10 cellular contexts compared by ENCODE assay signal in genomic region chr12:48934312-48934706, GRCh38. TPM values are rescaled to one million over a fixed set of nuclear protein-coding genes. Genes with fewer than 3 reads are reported as not detected.
DNase-seq lines count a peak whose midpoint lies in the region; ATAC-seq, FAIRE-seq and TF ChIP-seq lines count a peak whose summit lies in the region.
"Had no signal": no experiment of that assay in that cellular context is flagged by ENCODE, and none has a peak within 500 bp of the region (broad histone marks: within the 10 kb centered on the region; RNA-seq: fewer than 3 reads in every experiment).

No MANE protein-coding gene starts in this region.

- peaks cover 10% of the 10 kb centered on the region for H3K4me1 Mint-ChIP-seq in activated T-helper 2 cell treated with anti-CD3 and anti-CD28 coated beads, Interferon-gamma antibody, Interleukin-2, Interleukin-4, amounts not matched to agents 10 μg/mL and 5 μg/mL and 100 μg/mL, durations not matched to agents 14 hours and 24 hours and 36 hours (ENCODE audit: low read depth)
- peaks cover 7 to 31% (median 16%) of the 10 kb centered on the region in 7 donors for H3K4me1 Mint-ChIP-seq in naive thymus-derived CD4-positive, alpha-beta T cell

- no peak overlapping the region for H3K27ac ChIP-seq in HEK293 (ENCODE audit: extremely low read depth, low read depth, low read length)
- H3K27ac ChIP-seq in naive thymus-derived CD4-positive, alpha-beta T cell (ENCODE audit: low read depth, low read length) = no peak overlapping the region

- intact Hi-C loops in activated T-helper 2 cell treated with anti-CD3 and anti-CD28 coated beads, Interferon-gamma antibody, Interleukin-2, Interleukin-4, amounts not matched to agents 10 μg/mL and 5 μg/mL and 100 μg/mL, durations not matched to agents 14 hours and 24 hours and 36 hours (cut with micrococcal nuclease) = loop anchor here (5.0 kb wide), 1 partner anchor 63 kb away; the partner anchor contains the start of gene DDN
- intact Hi-C loops in naive thymus-derived CD4-positive, alpha-beta T cell (cut with micrococcal nuclease) = loop anchor here (1.0 to 2.0 kb wide), 2 partner anchors 9 to 60 kb away; partner anchors contain the start of gene FKBP11 (in 1 of the 2)

- CTCF ChIA-PET in HEK293 (lab: Yijun Ruan, JAX) = interaction anchor here (0.6 to 10.0 kb wide), 13 partner anchors 9 to 1265 kb away, joined by 3 to 95 read pairs (median 5); partner anchors contain the start of genes DDN, DDX23, FKBP11 and WNT1
- CTCF ChIA-PET in naive thymus-derived CD4-positive, alpha-beta T cell (lab: Charles Lee) = interaction anchor here (0.7 to 9.6 kb wide), 10 partner anchors 9 to 81 kb away, joined by 3 to 128 read pairs (median 6); partner anchors contain the start of genes DDX23 and FKBP11

- POLR2A ChIA-PET in HEK293 (lab: Yijun Ruan, JAX) = no interaction called here
- POLR2A ChIA-PET in naive thymus-derived CD4-positive, alpha-beta T cell (lab: Charles Lee) = interaction anchor here (1.3 to 3.0 kb wide), 4 partner anchors 11 to 82 kb away, joined by 4 to 18 read pairs (median 12); partner anchors contain the start of genes DDX23 and FKBP11

- peaks cover 52% of the 10 kb centered on the region for H3K36me3 Mint-ChIP-seq in activated T-helper 2 cell treated with anti-CD3 and anti-CD28 coated beads, Interferon-gamma antibody, Interleukin-2, Interleukin-4, amounts not matched to agents 10 μg/mL and 5 μg/mL and 100 μg/mL, durations not matched to agents 14 hours and 24 hours and 36 hours (ENCODE audit: low read depth)
- H3K36me3 Mint-ChIP-seq in naive thymus-derived CD4-positive, alpha-beta T cell = peaks cover 5 to 25% (median 16%) of the 10 kb centered on the region in 5 donors

- H3K4me1 ChIP-seq in HEK293 (ENCODE audit: control insufficient read depth, insufficient read depth, low read length) = no peaks in the 10 kb centered on the region
- peaks cover 6 to 38% of the 10 kb centered on the region in 2 donors for H3K4me1 ChIP-seq in naive thymus-derived CD4-positive, alpha-beta T cell (ENCODE audit: control insufficient read depth in 2 of 2, insufficient read depth in 2 of 2, low read length in 2 of 2)

- peak overlapping the region; percentile 13 for H3K27ac Mint-ChIP-seq in activated T-helper 2 cell treated with anti-CD3 and anti-CD28 coated beads, Interferon-gamma antibody, Interleukin-2, Interleukin-4, amounts not matched to agents 10 μg/mL and 5 μg/mL and 100 μg/mL, durations not matched to agents 14 hours and 24 hours and 36 hours
- peak overlapping the region in 8 of 9 donors; percentile 20 to 92 (median 56) for H3K27ac Mint-ChIP-seq in naive thymus-derived CD4-positive, alpha-beta T cell

- no peak for FAIRE-seq in urothelium cell line (lab: Jason Lieb, UNC)
- FAIRE-seq: A204.1, HTR-8/SVneo had no signal

- no peaks in the 10 kb centered on the region for H3K9me3 Mint-ChIP-seq in activated T-helper 2 cell treated with anti-CD3 and anti-CD28 coated beads, Interferon-gamma antibody, Interleukin-2, Interleukin-4, amounts not matched to agents 10 μg/mL and 5 μg/mL and 100 μg/mL, durations not matched to agents 14 hours and 24 hours and 36 hours
- no peaks in the 10 kb centered on the region for H3K9me3 Mint-ChIP-seq in naive thymus-derived CD4-positive, alpha-beta T cell

- no peak overlapping the region for H3K4me3 ChIP-seq in HEK293 (ENCODE audit: low read depth, low read length)
- no peak overlapping the region for H3K4me3 ChIP-seq in naive thymus-derived CD4-positive, alpha-beta T cell (ENCODE audit: low read length)

- ATAC-seq in naive thymus-derived CD4-positive, alpha-beta T cell = no peak
- no peak for ATAC-seq in GM21576 (IDR thresholded peaks at IDR 0.05; ENCODE audit: unreplicated experiment)

- peak in 2 of 3 experiments; percentile 15 to 33 for DNase-seq in NCI-H1417 (lab: John Stamatoyannopoulos, UW)
- DNase-seq in NCI-H1417 treated with DMSO at 0.1 percent for 48 hours (lab: John Stamatoyannopoulos, UW) = no peak
- no peak for DNase-seq in activated T-helper 2 cell treated with anti-CD3 and anti-CD28 coated beads, Interferon-gamma antibody, Interleukin-2, Interleukin-4, amounts not matched to agents 10 μg/mL and 5 μg/mL and 100 μg/mL, durations not matched to agents 14 hours and 24 hours and 36 hours (ENCODE audit: low spot score)
- DNase-seq in naive thymus-derived CD4-positive, alpha-beta T cell = no peak
- no peak for DNase-seq in T-helper 2 cell
- DNase-seq in urothelium cell line (ENCODE audit: low spot score) = no peak

- H3K36me3 ChIP-seq in HEK293 (ENCODE audit: control insufficient read depth in 2 of 2, insufficient read depth in 1 of 2, low read length in 2 of 2) = peaks cover 41 to 84% of the 10 kb centered on the region in 2 experiments
- peaks cover 0 to 38% (median 5%) of the 10 kb centered on the region in 3 experiments for H3K36me3 ChIP-seq in naive thymus-derived CD4-positive, alpha-beta T cell (ENCODE audit: control insufficient read depth in 2 of 3, insufficient read depth in 3 of 3, low read length in 3 of 3)

- TF ChIP-seq CTCF in HEK293 (tag by site-specific recombination; IDR thresholded peaks at IDR 0.05) = no peak

- H3K27me3 Mint-ChIP-seq in activated T-helper 2 cell treated with anti-CD3 and anti-CD28 coated beads, Interferon-gamma antibody, Interleukin-2, Interleukin-4, amounts not matched to agents 10 μg/mL and 5 μg/mL and 100 μg/mL, durations not matched to agents 14 hours and 24 hours and 36 hours (ENCODE audit: low read depth) = no peaks in the 10 kb centered on the region
- H3K27me3 Mint-ChIP-seq in naive thymus-derived CD4-positive, alpha-beta T cell = no peaks in the 10 kb centered on the region

- no peaks in the 10 kb centered on the region for H3K27me3 ChIP-seq in naive thymus-derived CD4-positive, alpha-beta T cell (ENCODE audit: control insufficient read depth in 2 of 2, insufficient read depth in 2 of 2, low read length in 2 of 2)

- H3K4me3 Mint-ChIP-seq in activated T-helper 2 cell treated with anti-CD3 and anti-CD28 coated beads, Interferon-gamma antibody, Interleukin-2, Interleukin-4, amounts not matched to agents 10 μg/mL and 5 μg/mL and 100 μg/mL, durations not matched to agents 14 hours and 24 hours and 36 hours (ENCODE audit: low read depth) = no peak overlapping the region
- H3K4me3 Mint-ChIP-seq in naive thymus-derived CD4-positive, alpha-beta T cell = peak overlapping the region in 4 of 10 donors; percentile 16 to 71 (median 34)

- H3K9me3 ChIP-seq in HEK293 (ENCODE audit: control insufficient read depth, insufficient read depth, low read depth, low read length) = no peaks in the 10 kb centered on the region
- no peaks in the 10 kb centered on the region for H3K9me3 ChIP-seq in naive thymus-derived CD4-positive, alpha-beta T cell (ENCODE audit: control insufficient read depth in 2 of 3, low read length in 3 of 3)

TF ChIP-seq in HEK293, 187 proteins besides CTCF, POLR2A, EP300 and RAD21:
- TF ChIP-seq ZNF654 (tag by site-specific recombination; IDR thresholded peaks at IDR 0.05; ENCODE audit: low read depth) (peak; percentile 43; the same call in 1 of the 2 replicates), ZBTB48 (tag by site-specific recombination; IDR thresholded peaks at IDR 0.05) (no peak), ZNF184 (tag by site-specific recombination; IDR thresholded peaks at IDR 0.05) (no peak)

RNA-seq across cellular contexts. Expression of gene FKBP11, which starts 9.0 kb away (rescaled TPM):
- total RNA-seq in activated T-helper 2 cell treated with anti-CD3 and anti-CD28 coated beads, Interferon-gamma antibody, Interleukin-2, Interleukin-4, amounts not matched to agents 10 μg/mL and 5 μg/mL and 100 μg/mL, durations not matched to agents 14 hours and 24 hours and 36 hours = 66.2 and 72.7 TPM in 2 replicates
- 10 to 100 TPM; 40.3 to 55.7 (median 48.5) TPM for total RNA-seq in naive thymus-derived CD4-positive, alpha-beta T cell
- 10 to 100 TPM; 74.2 to 83.7 TPM for polyA plus RNA-seq in naive thymus-derived CD4-positive, alpha-beta T cell

RNA-seq across cellular contexts. Expression of gene ARF3, which starts 23.0 kb away (rescaled TPM):
- 133 and 135 TPM in 2 replicates for total RNA-seq in activated T-helper 2 cell treated with anti-CD3 and anti-CD28 coated beads, Interferon-gamma antibody, Interleukin-2, Interleukin-4, amounts not matched to agents 10 μg/mL and 5 μg/mL and 100 μg/mL, durations not matched to agents 14 hours and 24 hours and 36 hours
- 100 to 1,000 TPM in 1 of 5 experiments, 10 to 100 TPM in 4; 48.7 to 137 (median 56.1) TPM for total RNA-seq in naive thymus-derived CD4-positive, alpha-beta T cell
- polyA plus RNA-seq in naive thymus-derived CD4-positive, alpha-beta T cell = 10 to 100 TPM; 15.9 to 21.9 TPM

RNA-seq across cellular contexts. Expression of gene WNT10B, which starts 37.2 kb away (rescaled TPM):
- total RNA-seq in activated T-helper 2 cell treated with anti-CD3 and anti-CD28 coated beads, Interferon-gamma antibody, Interleukin-2, Interleukin-4, amounts not matched to agents 10 μg/mL and 5 μg/mL and 100 μg/mL, durations not matched to agents 14 hours and 24 hours and 36 hours = 0.80 and 1.0 TPM in 2 replicates
- 10 to 100 TPM in 1 of 5 experiments, 1 to 10 TPM in 4; 1.8 to 10.7 (median 7.5) TPM for total RNA-seq in naive thymus-derived CD4-positive, alpha-beta T cell
- polyA plus RNA-seq in naive thymus-derived CD4-positive, alpha-beta T cell = under 1 TPM; 0.07 to 0.15 TPM

RNA-seq across cellular contexts. Expression of gene WNT1, which starts 43.8 kb away (rescaled TPM):
- 0.60 and 0.66 TPM in 2 replicates for total RNA-seq in activated T-helper 2 cell treated with anti-CD3 and anti-CD28 coated beads, Interferon-gamma antibody, Interleukin-2, Interleukin-4, amounts not matched to agents 10 μg/mL and 5 μg/mL and 100 μg/mL, durations not matched to agents 14 hours and 24 hours and 36 hours
- total RNA-seq in naive thymus-derived CD4-positive, alpha-beta T cell = 1 to 10 TPM in 1 of 5 experiments, under 1 TPM in 3, not detected in 1; 0.30 to 1.5 (median 0.49) TPM
- under 1 TPM in 1 of 2 donors, not detected in 1; 0.24 TPM for polyA plus RNA-seq in naive thymus-derived CD4-positive, alpha-beta T cell

Comparison
In these comparisons a context has a peak if more than half of its experiments do, and no peak if none do; other contexts are left out.
1. DNase-seq: peak in NCI-H1417 (2 of 3); none in NCI-H1417 treated with DMSO at 0.1 percent for 48 hours (single experiment), activated T-helper 2 cell treated with anti-CD3 and anti-CD28 coated beads, Interferon-gamma antibody, Interleukin-2, Interleukin-4, amounts not matched to agents 10 μg/mL and 5 μg/mL and 100 μg/mL, durations not matched to agents 14 hours and 24 hours and 36 hours (single experiment), naive thymus-derived CD4-positive, alpha-beta T cell (0 of 9), T-helper 2 cell (0 of 5) and urothelium cell line (single experiment).